Comparison of ENCODE assay signal across 8 cellular contexts in genomic region chr11:64304032-64304315, GRCh38. TPM values are rescaled to one million over a fixed set of nuclear protein-coding genes. Genes with fewer than 3 reads are reported as not detected.
A peak's percentile ranks its signal among the peaks of the same experiment; 100 is the strongest.
DNase-seq lines count a peak whose midpoint lies in the region; ATAC-seq and TF ChIP-seq lines count a peak whose summit lies in the region.

No MANE protein-coding gene starts in this region.

- peak overlapping the region; percentile 96 for H3K4me2 ChIP-seq in GM23338

- H4K20me1 ChIP-seq in GM23338 (replicated peaks; ENCODE audit: insufficient read depth): peaks cover 3% of the 10 kb centered on the region; the same call in 1 of the 2 replicates

- no peaks in the 10 kb centered on the region for H3K9me3 ChIP-seq in skeletal muscle tissue (ENCODE audit: control insufficient read depth in 3 of 3, low read length in 3 of 3)

- H2AFZ ChIP-seq in GM23338: no peak overlapping the region

- ATAC-seq in GM23338 (no peak), WTC11 (no peak)

- H3K4me3 Mint-ChIP-seq in GM23338: peak overlapping the region; percentile 90
- H3K4me3 Mint-ChIP-seq in WTC11: peak overlapping the region; percentile 91
- H3K4me3 Mint-ChIP-seq in glutamatergic neuron (ENCODE audit: unreplicated experiment): peak overlapping the region; percentile 84

- CTCF ChIA-PET in WTC11 (lab: Charles Lee): interaction anchor here (0.7 to 5.6 kb wide), 35 partner anchors 8 to 370 kb away, joined by 3 to 151 read pairs (median 7); partner anchors contain the start of genes BAD, FERMT3, FKBP2 and GPR137

- peaks cover 6% of the 10 kb centered on the region; the same call in 2 of the 3 replicates for H3K36me3 Mint-ChIP-seq in GM23338 (ENCODE audit: low read depth)
- H3K36me3 Mint-ChIP-seq in WTC11: peaks cover 3% of the 10 kb centered on the region
- H3K36me3 Mint-ChIP-seq in glutamatergic neuron (ENCODE audit: unreplicated experiment): no peaks in the 10 kb centered on the region

- H3K79me2 ChIP-seq in GM23338 (replicated peaks; ENCODE audit: insufficient read depth): peaks cover 18% of the 10 kb centered on the region

- TF ChIP-seq CTCF in GM23338 (conservative IDR thresholded peaks at IDR 0.05; ENCODE audit: low read depth in 2 of 2) (no peak), WTC11 (IDR thresholded peaks at IDR 0.05) (no peak), glutamatergic neuron (IDR thresholded peaks at IDR 0.05; ENCODE audit: partially characterized antibody, unreplicated experiment) (no peak)

- POLR2A ChIA-PET in WTC11 (lab: Charles Lee): interaction anchor here (0.9 to 2.6 kb wide), 8 partner anchors 14 to 72 kb away, joined by 3 to 25 read pairs (median 4); partner anchors contain the start of genes PRDX5 and TRMT112

- DNase-seq in GM23338 (ENCODE audit: low spot score) (no peak), WTC11 (ENCODE audit: low spot score) (no peak), glutamatergic neuron (no peak), DMS53 treated with DMSO at 0.1 percent for 48 hours (lab: John Stamatoyannopoulos, UW; ENCODE audit: unreplicated experiment) (no peak), epidermal melanocyte (ENCODE audit: insufficient read length, low spot score) (no peak), NCI-H2029 (lab: John Stamatoyannopoulos, UW) (no peak), GF-D8 (lab: John Stamatoyannopoulos, UW) (no peak)

- H3K36me3 ChIP-seq in GM23338 (ENCODE audit: insufficient read depth) (no peaks in the 10 kb centered on the region), skeletal muscle tissue (ENCODE audit: control insufficient read depth in 3 of 3, insufficient read depth in 3 of 3, low read length in 3 of 3) (peaks cover 3 to 4% (median 4%) of the 10 kb centered on the region in 3 donors)

- H3K27ac Mint-ChIP-seq in GM23338 (peak overlapping the region; percentile 100; the same call in 1 of the 2 replicates), WTC11 (peak overlapping the region; percentile 100), glutamatergic neuron (ENCODE audit: unreplicated experiment) (no peak overlapping the region)

- H3K4me1 ChIP-seq in GM23338 (ENCODE audit: insufficient read depth) (peaks cover 13% of the 10 kb centered on the region; the same call in 1 of the 2 replicates), skeletal muscle tissue (ENCODE audit: control insufficient read depth in 3 of 3, insufficient read depth in 3 of 3, low read length in 3 of 3) (peaks cover 34 to 48% (median 44%) of the 10 kb centered on the region in 3 donors)

- no peaks in the 10 kb centered on the region; the same call in 2 of the 3 replicates for H3K9me3 Mint-ChIP-seq in GM23338
- no peaks in the 10 kb centered on the region for H3K9me3 Mint-ChIP-seq in WTC11
- H3K9me3 Mint-ChIP-seq in glutamatergic neuron (ENCODE audit: unreplicated experiment): peaks cover 4% of the 10 kb centered on the region

- H3K27ac ChIP-seq in GM23338 (ENCODE audit: low read depth) (no peak overlapping the region), skeletal muscle tissue (ENCODE audit: low read depth, low read length) (peak overlapping the region; percentile 77)

- H3K27me3 ChIP-seq in GM23338 (ENCODE audit: insufficient read depth) (peaks cover 44% of the 10 kb centered on the region), skeletal muscle tissue (ENCODE audit: control insufficient read depth in 3 of 3, insufficient read depth in 3 of 3, low read length in 3 of 3) (peaks cover 19 to 35% (median 29%) of the 10 kb centered on the region in 3 donors)

- H3K9me2 ChIP-seq in GM23338 (ENCODE audit: insufficient read depth): no peaks in the 10 kb centered on the region

- H3K4me3 ChIP-seq in GM23338: peak overlapping the region; percentile 80
- H3K4me3 ChIP-seq in skeletal muscle tissue (ENCODE audit: low read length in 3 of 3): peak overlapping the region; percentile 83 to 88 (median 84)

- peaks cover 13% of the 10 kb centered on the region for H3F3A ChIP-seq in GM23338 (replicated peaks; ENCODE audit: low read depth)

- H3K4me1 Mint-ChIP-seq in GM23338 (peaks cover 17% of the 10 kb centered on the region), WTC11 (peaks cover 16% of the 10 kb centered on the region), glutamatergic neuron (ENCODE audit: low read depth, unreplicated experiment) (peaks cover 4% of the 10 kb centered on the region)

- H3K27me3 Mint-ChIP-seq in GM23338 (ENCODE audit: insufficient read depth, low read depth, poor library complexity) (peaks cover 49% of the 10 kb centered on the region), WTC11 (ENCODE audit: low read depth) (peaks cover 31% of the 10 kb centered on the region), glutamatergic neuron (ENCODE audit: unreplicated experiment) (peaks cover 11% of the 10 kb centered on the region)

- H3K9ac ChIP-seq in skeletal muscle tissue (ENCODE audit: low read depth in 1 of 3, low read length in 3 of 3): peak overlapping the region in 2 of 3 donors; percentile 62 to 85

TF ChIP-seq in WTC11, 78 proteins besides CTCF, POLR2A, EP300 and RAD21:
- no peak for TF ChIP-seq TEAD4 (CRISPR knock-in tag; IDR thresholded peaks at IDR 0.05)

RNA-seq across cellular contexts. Expression of gene ESRRA, which starts 1.4 kb away (rescaled TPM):
- 50.1 and 55.1 TPM in 2 replicates for total RNA-seq in GM23338 (2014; rRNA removed; shearing (Covaris generic))
- 13.7 and 15.7 TPM in 2 replicates for polyA plus RNA-seq in GM23338 (2016; fragmentation: Nextera tagmentation; extraction: Ambion mirVana)
- total RNA-seq in WTC11 (2021): 56.3 to 81.9 TPM (median 59.1 TPM) in 3 replicates
- 69.9 TPM for total RNA-seq in glutamatergic neuron (ENCODE audit: unreplicated experiment)
- 35.0 TPM for total RNA-seq in skeletal muscle tissue

RNA-seq across cellular contexts. Expression of gene CATSPERZ, which starts 3.8 kb away (rescaled TPM):
- not detected in 2 replicates for total RNA-seq in GM23338 (2014; rRNA removed; shearing (Covaris generic))
- polyA plus RNA-seq in GM23338 (2016; fragmentation: Nextera tagmentation; extraction: Ambion mirVana): 0.99 and 1.8 TPM in 2 replicates
- total RNA-seq in WTC11 (2021) (1.1 to 2.5 TPM (median 2.0 TPM) in 3 replicates), glutamatergic neuron (ENCODE audit: unreplicated experiment) (not detected), skeletal muscle tissue (not detected)

RNA-seq across cellular contexts. Expression of gene KCNK4, which starts 12.9 kb away (rescaled TPM):
- total RNA-seq in GM23338 (2014; rRNA removed; shearing (Covaris generic)): 1.0 TPM in 1 of 2 replicates, not detected in the other
- polyA plus RNA-seq in GM23338 (2016; fragmentation: Nextera tagmentation; extraction: Ambion mirVana): not detected in 2 replicates
- total RNA-seq in WTC11 (2021): 0.25 to 0.74 TPM (median 0.48 TPM) in 3 replicates
- total RNA-seq in glutamatergic neuron (ENCODE audit: unreplicated experiment): 0.47 TPM
- total RNA-seq in skeletal muscle tissue: not detected

RNA-seq across cellular contexts. Expression of gene TRMT112, which starts 13.4 kb away (rescaled TPM):
- 298 and 349 TPM in 2 replicates for total RNA-seq in GM23338 (2014; rRNA removed; shearing (Covaris generic))
- polyA plus RNA-seq in GM23338 (2016; fragmentation: Nextera tagmentation; extraction: Ambion mirVana): 927 and 1,003 TPM in 2 replicates
- total RNA-seq in WTC11 (2021): 285 to 321 TPM (median 314 TPM) in 3 replicates
- 93.1 TPM for total RNA-seq in glutamatergic neuron (ENCODE audit: unreplicated experiment)
- 247 TPM for total RNA-seq in skeletal muscle tissue

RNA-seq across cellular contexts. Expression of gene PRDX5, which starts 13.9 kb away (rescaled TPM):
- total RNA-seq in GM23338 (2014; rRNA removed; shearing (Covaris generic)): 202 and 212 TPM in 2 replicates
- polyA plus RNA-seq in GM23338 (2016; fragmentation: Nextera tagmentation; extraction: Ambion mirVana): 300 and 312 TPM in 2 replicates
- total RNA-seq in WTC11 (2021): 255 to 293 TPM (median 282 TPM) in 3 replicates
- total RNA-seq in glutamatergic neuron (ENCODE audit: unreplicated experiment): 418 TPM
- total RNA-seq in skeletal muscle tissue: 144 TPM
